In the genomic region with DNA sequence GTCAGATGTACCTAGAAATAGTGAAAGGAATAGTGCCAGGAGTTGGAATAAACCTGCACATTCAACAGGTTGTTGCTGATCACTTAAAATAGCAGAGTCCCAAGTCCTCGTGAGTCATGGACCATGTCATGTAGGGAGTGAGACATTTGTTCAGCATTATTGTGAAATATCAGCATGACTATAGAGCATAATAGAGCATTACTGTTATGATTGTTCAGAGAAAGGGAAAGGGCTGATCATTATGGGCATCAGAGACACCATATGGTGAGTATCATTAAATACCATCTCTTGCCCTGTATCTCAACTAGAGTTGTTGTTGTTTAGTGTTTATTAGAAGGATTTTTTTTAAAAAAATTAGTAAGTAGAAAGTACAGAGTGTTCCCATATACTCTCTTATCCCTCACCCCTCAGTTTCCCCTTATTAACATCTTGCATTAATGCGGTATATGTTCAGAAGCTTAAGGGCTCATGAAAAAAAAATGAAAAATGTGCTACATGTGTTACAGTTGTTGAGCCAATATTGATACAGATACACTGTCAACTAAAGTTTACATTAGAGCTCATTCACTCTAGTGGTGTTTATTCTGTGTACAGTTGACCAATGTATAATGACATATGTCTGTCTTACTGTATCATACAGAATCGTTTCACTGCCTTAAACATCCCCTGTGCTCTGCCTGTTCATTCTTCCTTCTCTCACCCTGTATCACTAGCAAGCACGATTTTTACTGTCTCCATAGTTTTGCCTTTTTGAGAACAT, we compare ENCODE assay signal across 10 cellular contexts. TPM values are rescaled to one million over a fixed set of nuclear protein-coding genes. Genes with fewer than 3 reads are reported as not detected.
DNase-seq lines count a peak whose midpoint lies in the region; ATAC-seq and TF ChIP-seq lines count a peak whose summit lies in the region.
"Had no signal": no experiment of that assay in that cellular context is flagged by ENCODE, and none has a peak within 500 bp of the region (broad histone marks: within the 10 kb centered on the region; RNA-seq: fewer than 3 reads in every experiment).

No MANE protein-coding gene starts in this region.

- H3K27me3 Mint-ChIP-seq in T-helper 17 cell (no peaks in the 10 kb centered on the region), osteocyte (ENCODE audit: unreplicated experiment) (no peaks in the 10 kb centered on the region)

- no peak overlapping the region for H3K4me3 ChIP-seq in right cardiac atrium (ENCODE audit: low read length)
- H3K4me3 ChIP-seq in SJCRH30, result no peak overlapping the region
- no peak overlapping the region for H3K4me3 ChIP-seq in lower leg skin (ENCODE audit: low read depth, poor library complexity, severe bottlenecking)

- peak; percentile 19 for DNase-seq in stimulated activated CD4-positive, alpha-beta T cell treated with anti-CD3 and anti-CD28 coated beads, Interleukin-1b, Interleukin-23, amount 100 ng/mL, for 48 hours
- DNase-seq in stimulated activated CD4-positive, alpha-beta T cell treated with anti-CD3 and anti-CD28 coated beads, Interleukin-2, amount 100 ng/mL, for 24 hours, result no peak
- DNase-seq in T-helper 17 cell, result no peak
- DNase-seq in right cardiac atrium, result no peak
- DNase-seq in osteocyte (ENCODE audit: extremely low spot score, unreplicated experiment), result no peak
- no peak for DNase-seq in SJCRH30
- DNase-seq in lower leg skin (ENCODE audit: low spot score in 2 of 2), result no peak
- DNase-seq: effector CD4-positive, alpha-beta T cell; NCI-H1048 had no signal

- WGBS in right cardiac atrium, result 87% methylated on average over 4 of the region's 4 CpGs
- WGBS in lower leg skin, 2 donors, result 76 to 81% methylated on average over 4 of the region's 4 CpGs

- intact Hi-C loops in right cardiac atrium (cut with DNase I) (loop anchor here in 1 of 4 donors (10.0 kb wide), 1 partner anchor 51 kb away; no protein-coding TSS in a partner anchor), lower leg skin (cut with DNase I; ENCODE audit: low total_unique reads) (no loop called here)

- TF ChIP-seq POLR2A in lower leg skin (IDR thresholded peaks at IDR 0.05), result no peak

- ATAC-seq in T-helper 17 cell, result no peak
- ATAC-seq in right cardiac atrium, result peak; percentile 42 to 69
- no peak for ATAC-seq in GM21786 (IDR thresholded peaks at IDR 0.05; ENCODE audit: unreplicated experiment)

- H3K27me3 ChIP-seq in right cardiac atrium (ENCODE audit: control insufficient read depth, insufficient read depth) (no peaks in the 10 kb centered on the region), SJCRH30 (no peaks in the 10 kb centered on the region)

- peaks cover 5% of the 10 kb centered on the region for H3K9me3 Mint-ChIP-seq in osteocyte (ENCODE audit: unreplicated experiment)

- no peak overlapping the region for H3K27ac ChIP-seq in right cardiac atrium (ENCODE audit: low read length)
- H3K27ac ChIP-seq in SJCRH30, result no peak overlapping the region

- H3K36me3 Mint-ChIP-seq in T-helper 17 cell (ENCODE audit: low read depth), result peaks cover 16% of the 10 kb centered on the region
- peaks cover 35% of the 10 kb centered on the region for H3K36me3 Mint-ChIP-seq in osteocyte (ENCODE audit: unreplicated experiment)

- H3K27ac Mint-ChIP-seq in T-helper 17 cell (peak overlapping the region; percentile 51), osteocyte (ENCODE audit: unreplicated experiment) (no peak overlapping the region)

- H3K36me3 ChIP-seq in SJCRH30, result peaks cover 19% of the 10 kb centered on the region; the same call in 1 of the 2 replicates

- TF ChIP-seq CTCF in osteocyte (IDR thresholded peaks at IDR 0.05) (no peak), lower leg skin (IDR thresholded peaks at IDR 0.05) (no peak)

- no peak overlapping the region for H3K4me3 Mint-ChIP-seq in T-helper 17 cell
- no peak overlapping the region for H3K4me3 Mint-ChIP-seq in osteocyte (ENCODE audit: unreplicated experiment)

- peaks cover 21% of the 10 kb centered on the region for H3K4me1 Mint-ChIP-seq in T-helper 17 cell
- H3K4me1 Mint-ChIP-seq in osteocyte (ENCODE audit: unreplicated experiment), result peaks cover 12% of the 10 kb centered on the region

- H3K9me3 ChIP-seq in T-helper 17 cell (ENCODE audit: control insufficient read depth, low read length, poor library complexity, severe bottlenecking) (no peaks in the 10 kb centered on the region), right cardiac atrium (ENCODE audit: control insufficient read depth, low read length) (no peaks in the 10 kb centered on the region), SJCRH30 (replicated peaks) (no peaks in the 10 kb centered on the region)

- H3K4me1 ChIP-seq in right cardiac atrium (ENCODE audit: control insufficient read depth, insufficient read depth, low read length) (peaks cover 4% of the 10 kb centered on the region), SJCRH30 (peaks cover 4% of the 10 kb centered on the region; the same call in 1 of the 2 replicates)

RNA-seq across cellular contexts. Expression of a gene that starts 5.7 kb away (rescaled TPM):
- total RNA-seq in T-helper 17 cell (1 to 10 TPM; 4.4 to 5.6 TPM), right cardiac atrium (1 to 10 TPM; 4.9 to 8.6 (median 6.6) TPM), osteocyte (8.8 and 10.7 TPM in 2 replicates), lower leg skin (10 to 100 TPM in 1 of 4 donors, 1 to 10 TPM in 3; 4.1 to 11.6 (median 8.3) TPM)
- 5.2 TPM for polyA plus RNA-seq in right cardiac atrium
- 4.6 and 7.5 TPM in 2 replicates for total RNA-seq in SJCRH30 (2014; rRNA removed; shearing (Covaris generic))

RNA-seq across cellular contexts. Expression of a gene that starts 56.5 kb away (rescaled TPM):
- total RNA-seq in T-helper 17 cell (10 to 100 TPM; 66.7 to 78.6 TPM), right cardiac atrium (10 to 100 TPM; 85.8 to 98.2 (median 92.7) TPM), osteocyte (132 and 136 TPM in 2 replicates), lower leg skin (100 to 1,000 TPM; 101 to 171 (median 128) TPM)
- polyA plus RNA-seq in right cardiac atrium, result 14.8 TPM
- 97.2 and 108 TPM in 2 replicates for total RNA-seq in SJCRH30 (2014; rRNA removed; shearing (Covaris generic))

Comparison
In these comparisons a context has a peak if more than half of its experiments do, and no peak if none do; other contexts are left out.
1. ATAC-seq: peak in right cardiac atrium (2 of 2); none in T-helper 17 cell (single experiment) and GM21786 (single experiment).